Comparison of ENCODE assay signal across 3 cellular contexts in genomic region chr4:163179207-163179606, GRCh38.
"Had no signal": no experiment of that assay in that cellular context is flagged by ENCODE, and none has a peak within 500 bp of the region (broad histone marks: within the 10 kb centered on the region; RNA-seq: fewer than 3 reads in every experiment).

No MANE protein-coding gene starts in this region.

- DNase-seq: GDM1, GF-D8 had no signal

- ATAC-seq: GM12878 had no signal

- H3K4me3 ChIP-seq: GM12878 had no signal
